11 cellular contexts compared by ENCODE assay signal in genomic region chr3:189325454-189325853, GRCh38.
DNase-seq lines count a peak whose midpoint lies in the region; ATAC-seq and TF ChIP-seq lines count a peak whose summit lies in the region.
"Had no signal": no experiment of that assay in that cellular context is flagged by ENCODE, and none has a peak within 500 bp of the region (broad histone marks: within the 10 kb centered on the region; RNA-seq: fewer than 3 reads in every experiment).

No MANE protein-coding gene starts in this region.

- intact Hi-C loops in Calu3 (cut with micrococcal nuclease; ENCODE audit: unreplicated experiment): loop anchor here (2.0 kb wide), 2 partner anchors 29 to 67 kb away; no protein-coding TSS in a partner anchor
- intact Hi-C loops in activated CD8-positive, alpha-beta T cell treated with anti-CD3 and anti-CD28 coated beads for 36 hours (cut with micrococcal nuclease): no loop called here

- H3K27me3 Mint-ChIP-seq in Calu3 (ENCODE audit: unreplicated experiment): peaks cover 16% of the 10 kb centered on the region
- no peaks in the 10 kb centered on the region for H3K27me3 Mint-ChIP-seq in activated CD8-positive, alpha-beta T cell treated with anti-CD3 and anti-CD28 coated beads for 36 hours

- CTCF ChIA-PET in Calu3 (lab: Charles Lee): interaction anchor here (1.3 to 2.3 kb wide), 7 partner anchors 9 to 623 kb away, joined by 5 to 13 read pairs (median 8); no protein-coding TSS in a partner anchor
- CTCF ChIA-PET in activated CD8-positive, alpha-beta T cell treated with anti-CD3 and anti-CD28 coated beads for 36 hours (lab: Charles Lee): interaction anchor here (0.7 to 1.4 kb wide), 3 partner anchors 14 to 37 kb away, joined by 3 to 5 read pairs (median 4); no protein-coding TSS in a partner anchor

- H3K4me3 Mint-ChIP-seq in Calu3 (ENCODE audit: low read depth, unreplicated experiment): peak overlapping the region; percentile 22
- no peak overlapping the region for H3K4me3 Mint-ChIP-seq in activated CD8-positive, alpha-beta T cell treated with anti-CD3 and anti-CD28 coated beads for 36 hours

- H3K36me3 Mint-ChIP-seq in Calu3 (ENCODE audit: insufficient read depth, unreplicated experiment): no peaks in the 10 kb centered on the region
- H3K36me3 Mint-ChIP-seq in activated CD8-positive, alpha-beta T cell treated with anti-CD3 and anti-CD28 coated beads for 36 hours (ENCODE audit: low read depth): peaks cover 21% of the 10 kb centered on the region

- peak overlapping the region; percentile 59 for H3K27ac ChIP-seq in 22Rv1
- H3K27ac ChIP-seq: adrenal gland; BLaER1 treated with 17β-estradiol and CSF1 and Interleukin-3, amounts not matched to agents 10 nM and 100 nM had no signal

- peaks cover 57% of the 10 kb centered on the region for H3K4me1 Mint-ChIP-seq in Calu3 (ENCODE audit: low read depth, unreplicated experiment)
- H3K4me1 Mint-ChIP-seq in activated CD8-positive, alpha-beta T cell treated with anti-CD3 and anti-CD28 coated beads for 36 hours (ENCODE audit: low read depth): peaks cover 61% of the 10 kb centered on the region

- TF ChIP-seq CTCF in 22Rv1 (IDR thresholded peaks at IDR 0.05) (no peak), Calu3 (IDR thresholded peaks at IDR 0.05; ENCODE audit: unreplicated experiment) (no peak)
- TF ChIP-seq CTCF in activated CD8-positive, alpha-beta T cell treated with anti-CD3 and anti-CD28 coated beads for 36 hours (IDR thresholded peaks at IDR 0.05): no peak

- no peaks in the 10 kb centered on the region for H3K9me3 Mint-ChIP-seq in Calu3 (ENCODE audit: low read depth, unreplicated experiment)
- H3K9me3 Mint-ChIP-seq in activated CD8-positive, alpha-beta T cell treated with anti-CD3 and anti-CD28 coated beads for 36 hours: peaks cover 7% of the 10 kb centered on the region

- DNase-seq in Calu3 (no peak), kidney tubule cell (ENCODE audit: low spot score) (peak; percentile 17), AML-193 (lab: John Stamatoyannopoulos, UW) (no peak), putamen (ENCODE audit: low spot score) (no peak)
- DNase-seq in activated CD8-positive, alpha-beta T cell treated with anti-CD3 and anti-CD28 coated beads for 36 hours: no peak
- DNase-seq: occipital lobe had no signal

- BruUV-seq in Calu3 (replicated peaks; lab: Mats Ljungman, UMichigan): no TSS peak

- POLR2A ChIA-PET in activated CD8-positive, alpha-beta T cell treated with anti-CD3 and anti-CD28 coated beads for 36 hours (lab: Charles Lee): interaction anchor here (0.7 to 1.7 kb wide), 5 partner anchors 8 to 1237 kb away, joined by 3 to 11 read pairs (median 4); no protein-coding TSS in a partner anchor

- ATAC-seq in activated CD8-positive, alpha-beta T cell treated with anti-CD3 and anti-CD28 coated beads for 36 hours: no peak
- ATAC-seq in GM21360 (IDR thresholded peaks at IDR 0.05; ENCODE audit: unreplicated experiment): no peak
- no peak for ATAC-seq in GM18517 (IDR thresholded peaks at IDR 0.05; ENCODE audit: unreplicated experiment)

- peak overlapping the region; percentile 75 for H3K27ac Mint-ChIP-seq in Calu3 (ENCODE audit: unreplicated experiment)
- H3K27ac Mint-ChIP-seq in activated CD8-positive, alpha-beta T cell treated with anti-CD3 and anti-CD28 coated beads for 36 hours: peak overlapping the region; percentile 95
